In the genomic region with DNA sequence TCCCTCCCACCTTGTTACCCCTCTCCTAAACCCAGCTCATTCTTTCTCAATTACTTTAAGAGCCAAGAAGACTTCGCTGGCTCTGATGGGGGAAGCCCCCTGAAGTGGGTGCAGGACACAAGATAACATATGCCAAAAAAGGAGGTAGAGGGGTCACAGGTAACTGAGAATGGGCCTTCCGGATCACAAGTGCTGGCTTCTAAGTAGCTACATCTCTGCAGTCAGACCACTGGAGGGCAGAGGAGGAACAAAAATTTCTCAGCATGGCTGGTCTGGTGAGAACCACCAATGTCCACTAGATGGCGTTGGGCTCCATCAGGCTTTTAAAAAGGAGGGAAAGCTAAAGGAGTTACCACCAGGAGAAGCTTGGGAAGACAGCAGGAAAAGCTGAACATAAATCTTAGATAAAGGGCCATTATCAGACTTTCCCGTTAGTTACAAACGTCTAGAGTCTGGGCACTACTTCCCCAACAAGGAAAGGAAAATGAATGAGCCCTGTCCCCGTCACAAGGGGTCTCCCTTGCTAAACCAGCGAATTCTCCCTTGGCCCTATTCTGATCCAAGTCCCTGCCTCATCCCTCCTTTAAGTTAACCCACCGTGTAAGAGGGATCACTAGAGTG, we compare ENCODE assay signal across 8 cellular contexts. TPM values are rescaled to one million over a fixed set of nuclear protein-coding genes. Genes with fewer than 3 reads are reported as not detected.
DNase-seq lines count a peak whose midpoint lies in the region; ATAC-seq and TF ChIP-seq lines count a peak whose summit lies in the region.

No MANE protein-coding gene starts in this region.

- peak overlapping the region in 7 of 8 donors; percentile 34 to 74 (median 61) for H3K4me3 Mint-ChIP-seq in CD4-positive, alpha-beta memory T cell
- peak overlapping the region; percentile 54 for H3K4me3 Mint-ChIP-seq in activated T-helper 2 cell treated with anti-CD3 and anti-CD28 coated beads, Interferon-gamma antibody, Interleukin-2, Interleukin-4, amounts not matched to agents 10 μg/mL and 5 μg/mL and 100 μg/mL, durations not matched to agents 14 hours and 24 hours and 36 hours (ENCODE audit: low read depth)

- no peaks in the 10 kb centered on the region for H3K9me3 Mint-ChIP-seq in CD4-positive, alpha-beta memory T cell
- H3K9me3 Mint-ChIP-seq in activated T-helper 2 cell treated with anti-CD3 and anti-CD28 coated beads, Interferon-gamma antibody, Interleukin-2, Interleukin-4, amounts not matched to agents 10 μg/mL and 5 μg/mL and 100 μg/mL, durations not matched to agents 14 hours and 24 hours and 36 hours: no peaks in the 10 kb centered on the region

- WGBS in prostate gland: 25% methylated on average over 8 of the region's 8 CpGs

- H3K27me3 Mint-ChIP-seq in CD4-positive, alpha-beta memory T cell: no peaks in the 10 kb centered on the region
- no peaks in the 10 kb centered on the region for H3K27me3 Mint-ChIP-seq in activated T-helper 2 cell treated with anti-CD3 and anti-CD28 coated beads, Interferon-gamma antibody, Interleukin-2, Interleukin-4, amounts not matched to agents 10 μg/mL and 5 μg/mL and 100 μg/mL, durations not matched to agents 14 hours and 24 hours and 36 hours (ENCODE audit: low read depth)

- POLR2A ChIA-PET in CD4-positive, alpha-beta memory T cell (lab: Charles Lee; ENCODE audit: partially characterized antibody): interaction anchor here (0.8 to 2.2 kb wide), 12 partner anchors 8 to 303 kb away, joined by 3 to 37 read pairs (median 4); partner anchors contain the start of genes ACIN1, AJUBA, C14orf119 and OXA1L

- peaks cover 26% of the 10 kb centered on the region for H3K79me2 ChIP-seq in MM.1S (ENCODE audit: low read length)

- no peaks in the 10 kb centered on the region for H3K9me3 ChIP-seq in CD4-positive, alpha-beta memory T cell (ENCODE audit: control insufficient read depth in 1 of 2, low read length in 2 of 2)
- H3K9me3 ChIP-seq in MM.1S (replicated peaks; ENCODE audit: insufficient read depth, low read length): no peaks in the 10 kb centered on the region
- H3K9me3 ChIP-seq in prostate gland: no peaks in the 10 kb centered on the region

- no peak overlapping the region for H3K27ac ChIP-seq in CD4-positive, alpha-beta memory T cell (ENCODE audit: low read depth, low read length)
- no peak overlapping the region for H3K27ac ChIP-seq in MM.1S (ENCODE audit: low read length)
- H3K27ac ChIP-seq in prostate gland: peak overlapping the region in 1 of 2 donors; percentile 26

- H3K36me3 ChIP-seq in CD4-positive, alpha-beta memory T cell (ENCODE audit: insufficient read depth, low read length): peaks cover 50% of the 10 kb centered on the region
- no peaks in the 10 kb centered on the region for H3K36me3 ChIP-seq in MM.1S (replicated peaks; ENCODE audit: insufficient read depth, low read length)
- H3K36me3 ChIP-seq in prostate gland: peaks cover 6 to 15% of the 10 kb centered on the region in 2 donors

- no peak overlapping the region for H2AFZ ChIP-seq in MM.1S (ENCODE audit: low read length)

- peak; percentile 77 to 81 (median 78) for DNase-seq in CD4-positive, alpha-beta memory T cell
- DNase-seq in MM.1S (peak; percentile 72), glomerular visceral epithelial cell (ENCODE audit: extremely low spot score) (peak; percentile 94), prostate gland (ENCODE audit: low spot score) (peak; percentile 81), GF-D8 (lab: John Stamatoyannopoulos, UW) (no peak), NCI-H82 (lab: John Stamatoyannopoulos, UW) (no peak)
- DNase-seq in activated T-helper 2 cell treated with anti-CD3 and anti-CD28 coated beads, Interferon-gamma antibody, Interleukin-2, Interleukin-4, amounts not matched to agents 10 μg/mL and 5 μg/mL and 100 μg/mL, durations not matched to agents 14 hours and 24 hours and 36 hours (ENCODE audit: low spot score): peak; percentile 70

- intact Hi-C loops in CD4-positive, alpha-beta memory T cell (cut with micrococcal nuclease): loop anchor here (1.0 to 2.0 kb wide), 6 partner anchors 8 to 312 kb away; partner anchors contain the start of genes ACIN1 and C14orf119
- intact Hi-C loops in activated T-helper 2 cell treated with anti-CD3 and anti-CD28 coated beads, Interferon-gamma antibody, Interleukin-2, Interleukin-4, amounts not matched to agents 10 μg/mL and 5 μg/mL and 100 μg/mL, durations not matched to agents 14 hours and 24 hours and 36 hours (cut with micrococcal nuclease): loop anchor here (1.0 kb wide), 1 partner anchor 25 kb away; no protein-coding TSS in a partner anchor
- intact Hi-C loops in prostate gland (cut with DNase I): no loop called here

- no peaks in the 10 kb centered on the region for H4K20me1 ChIP-seq in MM.1S (ENCODE audit: insufficient read depth, low read length)

- no peak overlapping the region for H3K4me3 ChIP-seq in CD4-positive, alpha-beta memory T cell (ENCODE audit: low read length in 2 of 2)
- H3K4me3 ChIP-seq in MM.1S (ENCODE audit: low read length) (no peak overlapping the region), prostate gland (no peak overlapping the region)

- TF ChIP-seq CTCF in MM.1S (IDR thresholded peaks at IDR 0.05; ENCODE audit: low read length) (peak; percentile 88), prostate gland (IDR thresholded peaks at IDR 0.05) (peak; percentile 87 to 98 (median 97))

- no peak for TF ChIP-seq POLR2A in prostate gland (IDR thresholded peaks at IDR 0.05)

- peaks cover 19 to 41% (median 32%) of the 10 kb centered on the region in 4 donors for H3K4me1 Mint-ChIP-seq in CD4-positive, alpha-beta memory T cell
- peaks cover 26% of the 10 kb centered on the region for H3K4me1 Mint-ChIP-seq in activated T-helper 2 cell treated with anti-CD3 and anti-CD28 coated beads, Interferon-gamma antibody, Interleukin-2, Interleukin-4, amounts not matched to agents 10 μg/mL and 5 μg/mL and 100 μg/mL, durations not matched to agents 14 hours and 24 hours and 36 hours (ENCODE audit: low read depth)

- H3K9ac ChIP-seq in MM.1S (ENCODE audit: low read length): no peak overlapping the region

- CTCF ChIA-PET in CD4-positive, alpha-beta memory T cell (lab: Charles Lee; ENCODE audit: partially characterized antibody): interaction anchor here (0.7 to 19.0 kb wide), 62 partner anchors 10 to 913 kb away, joined by 3 to 1070 read pairs (median 4); partner anchors contain the start of genes ACIN1, AJUBA, C14orf119 and CDH24

- peak overlapping the region; percentile 34 to 93 (median 87) for H3K27ac Mint-ChIP-seq in CD4-positive, alpha-beta memory T cell
- H3K27ac Mint-ChIP-seq in activated T-helper 2 cell treated with anti-CD3 and anti-CD28 coated beads, Interferon-gamma antibody, Interleukin-2, Interleukin-4, amounts not matched to agents 10 μg/mL and 5 μg/mL and 100 μg/mL, durations not matched to agents 14 hours and 24 hours and 36 hours: peak overlapping the region; percentile 49

- H3K9me2 ChIP-seq in MM.1S (replicated peaks; ENCODE audit: insufficient read depth, low read length): no peaks in the 10 kb centered on the region

- ATAC-seq in GM21723 (IDR thresholded peaks at IDR 0.05; ENCODE audit: unreplicated experiment): peak; percentile 68

- H3K27me3 ChIP-seq in CD4-positive, alpha-beta memory T cell (ENCODE audit: insufficient read depth, low read length): no peaks in the 10 kb centered on the region
- no peaks in the 10 kb centered on the region for H3K27me3 ChIP-seq in MM.1S (replicated peaks; ENCODE audit: insufficient read depth, low read length)
- no peaks in the 10 kb centered on the region for H3K27me3 ChIP-seq in prostate gland (replicated peaks; ENCODE audit: insufficient read depth)

- H3K4me2 ChIP-seq in MM.1S (ENCODE audit: low read depth, low read length): no peak overlapping the region

- peaks cover 27 to 68% of the 10 kb centered on the region in 2 donors for H3K36me3 Mint-ChIP-seq in CD4-positive, alpha-beta memory T cell
- peaks cover 81% of the 10 kb centered on the region for H3K36me3 Mint-ChIP-seq in activated T-helper 2 cell treated with anti-CD3 and anti-CD28 coated beads, Interferon-gamma antibody, Interleukin-2, Interleukin-4, amounts not matched to agents 10 μg/mL and 5 μg/mL and 100 μg/mL, durations not matched to agents 14 hours and 24 hours and 36 hours (ENCODE audit: low read depth)

- peaks cover 28% of the 10 kb centered on the region for H3K4me1 ChIP-seq in CD4-positive, alpha-beta memory T cell (ENCODE audit: insufficient read depth, low read length)
- H3K4me1 ChIP-seq in MM.1S (ENCODE audit: low read length): peaks cover 7% of the 10 kb centered on the region; the same call in 1 of the 2 replicates
- H3K4me1 ChIP-seq in prostate gland (replicated peaks): peaks cover 25% of the 10 kb centered on the region

- H3F3A ChIP-seq in MM.1S (ENCODE audit: insufficient read depth, low read length): no peaks in the 10 kb centered on the region

RNA-seq across cellular contexts. Expression of gene CDH24, which starts 11.6 kb away (rescaled TPM):
- total RNA-seq in CD4-positive, alpha-beta memory T cell: 1 to 10 TPM; 1.3 to 1.6 TPM
- under 1 TPM; 0.15 to 0.53 TPM for polyA plus RNA-seq in CD4-positive, alpha-beta memory T cell
- total RNA-seq in activated T-helper 2 cell treated with anti-CD3 and anti-CD28 coated beads, Interferon-gamma antibody, Interleukin-2, Interleukin-4, amounts not matched to agents 10 μg/mL and 5 μg/mL and 100 μg/mL, durations not matched to agents 14 hours and 24 hours and 36 hours: 1.4 and 2.1 TPM in 2 replicates
- 1 to 10 TPM; 4.0 to 7.2 TPM for total RNA-seq in prostate gland

RNA-seq across cellular contexts. Expression of gene ACIN1, which starts 26.0 kb away (rescaled TPM):
- 100 to 1,000 TPM; 317 to 327 TPM for total RNA-seq in CD4-positive, alpha-beta memory T cell
- 10 to 100 TPM in 1 of 2 donors, 1 to 10 TPM in 1; 1.2 to 20.5 TPM for polyA plus RNA-seq in CD4-positive, alpha-beta memory T cell
- 209 and 213 TPM in 2 replicates for total RNA-seq in activated T-helper 2 cell treated with anti-CD3 and anti-CD28 coated beads, Interferon-gamma antibody, Interleukin-2, Interleukin-4, amounts not matched to agents 10 μg/mL and 5 μg/mL and 100 μg/mL, durations not matched to agents 14 hours and 24 hours and 36 hours
- total RNA-seq in prostate gland: 100 to 1,000 TPM in 1 of 2 donors, 10 to 100 TPM in 1; 86.6 to 168 TPM

RNA-seq across cellular contexts. Expression of gene C14orf119, which starts 26.4 kb away (rescaled TPM):
- total RNA-seq in CD4-positive, alpha-beta memory T cell: 10 to 100 TPM; 49.7 to 54.0 TPM
- polyA plus RNA-seq in CD4-positive, alpha-beta memory T cell: 100 to 1,000 TPM in 1 of 2 donors, 10 to 100 TPM in 1; 80.1 to 147 TPM
- 57.7 and 65.2 TPM in 2 replicates for total RNA-seq in activated T-helper 2 cell treated with anti-CD3 and anti-CD28 coated beads, Interferon-gamma antibody, Interleukin-2, Interleukin-4, amounts not matched to agents 10 μg/mL and 5 μg/mL and 100 μg/mL, durations not matched to agents 14 hours and 24 hours and 36 hours
- total RNA-seq in prostate gland: 10 to 100 TPM; 20.3 to 32.3 TPM

RNA-seq across cellular contexts. Expression of gene PSMB11, which starts 26.9 kb away (rescaled TPM):
- not detected for total RNA-seq in CD4-positive, alpha-beta memory T cell
- polyA plus RNA-seq in CD4-positive, alpha-beta memory T cell: not detected
- total RNA-seq in activated T-helper 2 cell treated with anti-CD3 and anti-CD28 coated beads, Interferon-gamma antibody, Interleukin-2, Interleukin-4, amounts not matched to agents 10 μg/mL and 5 μg/mL and 100 μg/mL, durations not matched to agents 14 hours and 24 hours and 36 hours: not detected in 2 replicates
- total RNA-seq in prostate gland: not detected

RNA-seq across cellular contexts. Expression of gene PSMB5, which starts 34.2 kb away (rescaled TPM):
- total RNA-seq in CD4-positive, alpha-beta memory T cell: 10 to 100 TPM; 31.4 to 33.6 TPM
- polyA plus RNA-seq in CD4-positive, alpha-beta memory T cell: 10 to 100 TPM; 52.9 to 56.6 TPM
- 124 and 134 TPM in 2 replicates for total RNA-seq in activated T-helper 2 cell treated with anti-CD3 and anti-CD28 coated beads, Interferon-gamma antibody, Interleukin-2, Interleukin-4, amounts not matched to agents 10 μg/mL and 5 μg/mL and 100 μg/mL, durations not matched to agents 14 hours and 24 hours and 36 hours
- total RNA-seq in prostate gland: 100 to 1,000 TPM; 124 to 152 TPM

Comparison
In these comparisons a context has a peak if more than half of its experiments do, and no peak if none do; other contexts are left out.
1. DNase-seq: peak in CD4-positive, alpha-beta memory T cell (5 of 5), MM.1S (single experiment), activated T-helper 2 cell treated with anti-CD3 and anti-CD28 coated beads, Interferon-gamma antibody, Interleukin-2, Interleukin-4, amounts not matched to agents 10 μg/mL and 5 μg/mL and 100 μg/mL, durations not matched to agents 14 hours and 24 hours and 36 hours (single experiment), glomerular visceral epithelial cell (single experiment) and prostate gland (single experiment); none in GF-D8 (single experiment) and NCI-H82 (single experiment).